8 cellular contexts compared by ENCODE assay signal in the genomic region with DNA sequence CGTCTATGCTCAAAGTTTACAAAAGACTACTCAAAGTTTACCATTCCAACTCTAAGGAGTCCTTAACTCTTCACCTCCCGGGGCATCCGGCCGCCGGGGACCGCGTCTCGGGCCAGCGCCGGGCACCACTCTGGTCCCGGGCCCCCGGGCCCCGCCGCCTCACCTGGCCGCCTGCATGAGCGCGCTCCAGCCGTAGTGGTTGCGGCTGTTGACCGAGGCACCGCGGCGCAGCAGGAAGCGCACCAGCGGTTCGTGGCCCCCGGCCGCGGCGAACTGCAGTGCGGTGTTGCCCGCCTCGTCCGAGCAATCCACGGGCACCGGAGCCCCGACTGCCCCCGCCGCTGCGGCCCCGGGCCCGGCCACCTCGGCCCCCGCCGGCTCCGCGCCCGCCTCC. TPM values are rescaled to one million over a fixed set of nuclear protein-coding genes. Genes with fewer than 3 reads are reported as not detected.
DNase-seq lines count a peak whose midpoint lies in the region; ATAC-seq and TF ChIP-seq lines count a peak whose summit lies in the region.

No MANE protein-coding gene starts in this region.

- peak overlapping the region; percentile 93 for H3K9ac ChIP-seq in neuronal stem cell (ENCODE audit: low read depth, low read length, poor library complexity)

- no peak overlapping the region for H3K4ac ChIP-seq in neuronal stem cell (ENCODE audit: low read length)

- peak overlapping the region; percentile 62 for H3K23ac ChIP-seq in neuronal stem cell (ENCODE audit: low read depth, low read length, poor library complexity)

- H3K27me3 ChIP-seq in A673 (replicated peaks; ENCODE audit: insufficient read depth, low read depth, low read length, poor library complexity) (no peaks in the 10 kb centered on the region), neuronal stem cell (ENCODE audit: control insufficient read depth in 3 of 3, insufficient read depth in 3 of 3, low read depth in 1 of 3, low read length in 3 of 3) (peaks cover 0 to 3% (median 2%) of the 10 kb centered on the region in 3 experiments)

- H2BK12ac ChIP-seq in neuronal stem cell (ENCODE audit: low read length) = no peak overlapping the region

- H3K4me3 ChIP-seq in A673 (ENCODE audit: low read depth, low read length, poor library complexity, severe bottlenecking) = peak overlapping the region; percentile 53
- H3K4me3 ChIP-seq in fibroblast of mammary gland (ENCODE audit: control insufficient read depth, low read depth, low read length) = peak overlapping the region; percentile 56
- peak overlapping the region; percentile 77 to 93 for H3K4me3 ChIP-seq in neuronal stem cell (ENCODE audit: low read length in 2 of 2)

- H4K91ac ChIP-seq in neuronal stem cell (ENCODE audit: low read depth, low read length, poor library complexity) = no peak overlapping the region

- peaks cover 22% of the 10 kb centered on the region for H3K4me1 Mint-ChIP-seq in activated CD4-positive, alpha-beta T cell treated with anti-CD3 and anti-CD28 coated beads, Interleukin-2, amount 10 ng/mL, durations not matched to agents 7 days and 5 days

- intact Hi-C loops in A673 (cut with micrococcal nuclease; ENCODE audit: unreplicated experiment) = no loop called here

- TF ChIP-seq CTCF in A673 (conservative IDR thresholded peaks at IDR 0.05; ENCODE audit: low read depth, low read length) = no peak
- no peak for TF ChIP-seq CTCF in fibroblast of mammary gland (conservative IDR thresholded peaks at IDR 0.05; ENCODE audit: control insufficient read depth, insufficient read depth, low read depth, low read length)

- H2AFZ ChIP-seq in neuronal stem cell (ENCODE audit: low read length) = peak overlapping the region; percentile 100

- H3K79me1 ChIP-seq in neuronal stem cell (ENCODE audit: low read depth, low read length) = peaks cover 4% of the 10 kb centered on the region

- H2BK15ac ChIP-seq in neuronal stem cell (ENCODE audit: low read length) = no peak overlapping the region

- POLR2A ChIA-PET in A673 (lab: Charles Lee; ENCODE audit: low non-redundant PET) = no interaction called here
- POLR2A ChIA-PET in activated CD4-positive, alpha-beta T cell treated with anti-CD3 and anti-CD28 coated beads, Interleukin-2, amount 10 ng/mL, durations not matched to agents 7 days and 5 days (lab: Charles Lee) = no interaction called here

- peak overlapping the region; percentile 70 for H3K4me2 ChIP-seq in neuronal stem cell (ENCODE audit: insufficient read depth, low read length, poor library complexity, severe bottlenecking)

- WGBS in neuronal stem cell (ENCODE audit: extremely low coverage in 2 of 2, insufficient read length in 2 of 2, insufficient replicate concordance in 1 of 2), 2 donors = no CpG with 5 or more reads among the region's 48 CpGs

- peaks cover 7% of the 10 kb centered on the region for H3K36me3 Mint-ChIP-seq in activated CD4-positive, alpha-beta T cell treated with anti-CD3 and anti-CD28 coated beads, Interleukin-2, amount 10 ng/mL, durations not matched to agents 7 days and 5 days (ENCODE audit: low read depth)

- no peak overlapping the region for H3K14ac ChIP-seq in neuronal stem cell (ENCODE audit: low read length)

- H2BK120ac ChIP-seq in neuronal stem cell (ENCODE audit: low read depth, low read length) = no peak overlapping the region

- peaks cover 16% of the 10 kb centered on the region for H3K9me3 Mint-ChIP-seq in activated CD4-positive, alpha-beta T cell treated with anti-CD3 and anti-CD28 coated beads, Interleukin-2, amount 10 ng/mL, durations not matched to agents 7 days and 5 days

- no peaks in the 10 kb centered on the region for H3K4me1 ChIP-seq in A673 (ENCODE audit: insufficient read depth, low read length, poor library complexity, severe bottlenecking)
- H3K4me1 ChIP-seq in neuronal stem cell (ENCODE audit: control insufficient read depth in 2 of 2, insufficient read depth in 1 of 2, low read depth in 1 of 2, low read length in 2 of 2) = peaks cover 7 to 21% of the 10 kb centered on the region in 2 donors

- H3K27ac ChIP-seq in A673 (ENCODE audit: low read depth, low read length, poor library complexity, severe bottlenecking) = no peak overlapping the region
- no peak overlapping the region for H3K27ac ChIP-seq in neuronal stem cell (replicated peaks; ENCODE audit: low read length)

- H2AK5ac ChIP-seq in neuronal stem cell (ENCODE audit: low read depth, low read length) = no peak overlapping the region

- no TSS peak for BruUV-seq in A673 (replicated peaks; lab: Mats Ljungman, UMichigan)

- H4K8ac ChIP-seq in neuronal stem cell (ENCODE audit: low read depth, low read length) = no peak overlapping the region

- no peaks in the 10 kb centered on the region for H3K9me3 ChIP-seq in A673 (ENCODE audit: low read depth, low read length, poor library complexity, severe bottlenecking)
- peaks cover 8 to 13% of the 10 kb centered on the region in 2 donors for H3K9me3 ChIP-seq in neuronal stem cell (replicated peaks in 1 of 2; ENCODE audit: control insufficient read depth in 2 of 2, insufficient read depth in 1 of 2, low read depth in 1 of 2, low read length in 2 of 2)

- H3K27me3 Mint-ChIP-seq in activated CD4-positive, alpha-beta T cell treated with anti-CD3 and anti-CD28 coated beads, Interleukin-2, amount 10 ng/mL, durations not matched to agents 7 days and 5 days = peaks cover 8% of the 10 kb centered on the region

- no peaks in the 10 kb centered on the region for H3K36me3 ChIP-seq in A673 (ENCODE audit: insufficient read depth, low read length, poor library complexity, severe bottlenecking)
- H3K36me3 ChIP-seq in neuronal stem cell (replicated peaks in 1 of 2; ENCODE audit: control insufficient read depth in 2 of 2, insufficient read depth in 2 of 2, low read length in 2 of 2) = no peaks in the 10 kb centered on the region

- H3K27ac Mint-ChIP-seq in activated CD4-positive, alpha-beta T cell treated with anti-CD3 and anti-CD28 coated beads, Interleukin-2, amount 10 ng/mL, durations not matched to agents 7 days and 5 days = peak overlapping the region; percentile 27

- peak overlapping the region; percentile 67 for H3K4me3 Mint-ChIP-seq in activated CD4-positive, alpha-beta T cell treated with anti-CD3 and anti-CD28 coated beads, Interleukin-2, amount 10 ng/mL, durations not matched to agents 7 days and 5 days

- peak overlapping the region; percentile 93 for H3K18ac ChIP-seq in neuronal stem cell (ENCODE audit: low read length)

- CTCF ChIA-PET in A673 (lab: Charles Lee) = no interaction called here
- CTCF ChIA-PET in activated CD4-positive, alpha-beta T cell treated with anti-CD3 and anti-CD28 coated beads, Interleukin-2, amount 10 ng/mL, durations not matched to agents 7 days and 5 days (lab: Charles Lee) = interaction anchor here (1.6 kb wide), 1 partner anchor 20 kb away, joined by 5 read pairs; no protein-coding TSS in a partner anchor

- ATAC-seq in GM18861 (IDR thresholded peaks at IDR 0.05; ENCODE audit: unreplicated experiment) (peak; percentile 28), HG03103 (IDR thresholded peaks at IDR 0.05; ENCODE audit: low read depth, unreplicated experiment) (peak; percentile 35)

- DNase-seq in A673 (ENCODE audit: low spot score) = no peak
- peak; percentile 12 for DNase-seq in activated CD4-positive, alpha-beta T cell treated with anti-CD3 and anti-CD28 coated beads, Interleukin-2, amount 10 ng/mL, durations not matched to agents 7 days and 5 days
- DNase-seq in fibroblast of mammary gland (ENCODE audit: low read depth) = no peak
- DNase-seq in neuronal stem cell (ENCODE audit: low spot score) = no peak
- no peak for DNase-seq in NCI-H187 (lab: John Stamatoyannopoulos, UW)
- no peak for DNase-seq in HuH-7 (ENCODE audit: low spot score)

- H2BK5ac ChIP-seq in neuronal stem cell (ENCODE audit: low read length) = no peak overlapping the region

RNA-seq across cellular contexts. Expression of a gene that starts 0.4 kb away (rescaled TPM):
- total RNA-seq in A673 (2021) = 14.4 and 20.5 TPM in 2 replicates
- 1 to 10 TPM; 5.6 to 5.9 TPM for total RNA-seq in activated CD4-positive, alpha-beta T cell treated with anti-CD3 and anti-CD28 coated beads, Interleukin-2, amount 10 ng/mL, durations not matched to agents 7 days and 5 days
- 31.8 TPM for polyA plus RNA-seq in neuronal stem cell (2013, experiment 1 of 2)
- polyA plus RNA-seq in neuronal stem cell (2013, experiment 2 of 2) = 30.2 TPM

RNA-seq across cellular contexts. Expression of a gene that starts 11.5 kb away (rescaled TPM):
- 0.54 and 1.0 TPM in 2 replicates for total RNA-seq in A673 (2021)
- total RNA-seq in activated CD4-positive, alpha-beta T cell treated with anti-CD3 and anti-CD28 coated beads, Interleukin-2, amount 10 ng/mL, durations not matched to agents 7 days and 5 days = 10 to 100 TPM in 1 of 2 experiments, 1 to 10 TPM in 1; 9.7 to 10.1 TPM
- 18.8 TPM for polyA plus RNA-seq in neuronal stem cell (2013, experiment 1 of 2)
- 18.5 TPM for polyA plus RNA-seq in neuronal stem cell (2013, experiment 2 of 2)
